In the genomic region with DNA sequence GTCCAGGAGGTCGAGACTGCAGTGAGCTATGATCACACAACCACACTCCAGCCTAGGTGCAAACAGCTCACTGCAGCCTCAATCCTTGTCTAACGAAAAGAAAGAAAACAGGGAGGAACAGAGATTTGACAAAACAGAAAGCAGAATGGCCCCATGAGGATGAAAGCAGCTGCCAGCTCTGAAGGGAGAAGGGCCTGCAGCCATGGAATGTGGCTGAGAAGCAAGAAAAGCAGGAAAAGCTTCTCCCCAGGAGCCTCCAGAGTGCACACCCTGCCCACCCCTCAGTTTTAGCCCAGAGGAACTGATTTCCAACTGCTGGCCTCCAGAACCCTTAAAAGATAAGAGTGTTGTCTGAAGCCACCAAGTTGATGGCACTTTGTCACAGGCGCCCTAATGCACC, we compare ENCODE assay signal across 9 cellular contexts. TPM values are rescaled to one million over a fixed set of nuclear protein-coding genes. Genes with fewer than 3 reads are reported as not detected.
DNase-seq lines count a peak whose midpoint lies in the region; ATAC-seq and TF ChIP-seq lines count a peak whose summit lies in the region.
"Had no signal": no experiment of that assay in that cellular context is flagged by ENCODE, and none has a peak within 500 bp of the region (broad histone marks: within the 10 kb centered on the region; RNA-seq: fewer than 3 reads in every experiment).

No MANE protein-coding gene starts in this region.

- H3K9me3 ChIP-seq in left lung (no peaks in the 10 kb centered on the region), thyroid gland (no peaks in the 10 kb centered on the region)

- H3K4me3 ChIP-seq in left lung (no peak overlapping the region), thyroid gland (replicated peaks in 1 of 3) (no peak overlapping the region)

- peaks cover 24% of the 10 kb centered on the region for H3K36me3 Mint-ChIP-seq in activated CD4-positive, alpha-beta T cell treated with anti-CD3 and anti-CD28 coated beads for 36 hours (ENCODE audit: low read depth)

- H3K4me3 Mint-ChIP-seq in activated CD4-positive, alpha-beta T cell treated with anti-CD3 and anti-CD28 coated beads for 36 hours = peak overlapping the region; percentile 56

- TF ChIP-seq POLR2A in thyroid gland (IDR thresholded peaks at IDR 0.05) = no peak

- H3K9me3 Mint-ChIP-seq in activated CD4-positive, alpha-beta T cell treated with anti-CD3 and anti-CD28 coated beads for 36 hours (ENCODE audit: low read depth) = no peaks in the 10 kb centered on the region

- ATAC-seq in activated CD4-positive, alpha-beta T cell treated with anti-CD3 and anti-CD28 coated beads for 36 hours = no peak
- ATAC-seq in left lung = no peak
- no peak for ATAC-seq in GM18519 (IDR thresholded peaks at IDR 0.05; ENCODE audit: low FRiP score, unreplicated experiment)

- DNase-seq in activated CD4-positive, alpha-beta T cell treated with anti-CD3 and anti-CD28 coated beads for 36 hours = no peak
- DNase-seq in activated CD4-positive, alpha-beta T cell treated with anti-CD3 and anti-CD28 coated beads for 1 hour = no peak
- DNase-seq in astrocyte of the hippocampus (ENCODE audit: low read depth, low spot score) = peak; percentile 34
- no peak for DNase-seq in left lung
- peak in 1 of 2 donors; percentile 31 for DNase-seq in thyroid gland
- DNase-seq in NCI-H446 treated with DMSO at 0.1 percent for 48 hours (lab: John Stamatoyannopoulos, UW) = no peak
- DNase-seq in mesenteric fat pad (ENCODE audit: low spot score) = no peak
- DNase-seq: NCI-H1048 had no signal

- H3K27ac ChIP-seq in left lung (peak overlapping the region; percentile 94 to 96), thyroid gland (peak overlapping the region; percentile 51 to 92 (median 87))

- H3K4me1 ChIP-seq in left lung (peaks cover 52 to 85% of the 10 kb centered on the region in 2 donors), thyroid gland (peaks cover 42 to 81% of the 10 kb centered on the region in 2 donors)

- H3K27me3 Mint-ChIP-seq in activated CD4-positive, alpha-beta T cell treated with anti-CD3 and anti-CD28 coated beads for 36 hours = no peaks in the 10 kb centered on the region

- peak overlapping the region; percentile 93 for H3K27ac Mint-ChIP-seq in activated CD4-positive, alpha-beta T cell treated with anti-CD3 and anti-CD28 coated beads for 36 hours

- WGBS in thyroid gland, 2 donors = 48 to 52% methylated on average over 3 of the region's 3 CpGs

- CTCF ChIA-PET in activated CD4-positive, alpha-beta T cell treated with anti-CD3 and anti-CD28 coated beads for 36 hours (lab: Charles Lee) = interaction anchor here (0.6 to 1.3 kb wide), 4 partner anchors 9 to 45 kb away, joined by 3 read pairs; no protein-coding TSS in a partner anchor

- intact Hi-C loops in activated CD4-positive, alpha-beta T cell treated with anti-CD3 and anti-CD28 coated beads for 36 hours (cut with DNase I, micrococcal nuclease) = loop anchor here in 1 of 2 experiments (5.0 kb wide), 2 partner anchors 114 to 201 kb away; a partner anchor contains a TSS
- intact Hi-C loops in left lung (cut with DNase I) = no loop called here
- intact Hi-C loops in thyroid gland (cut with DNase I) = no loop called here

- H3K36me3 ChIP-seq in left lung (peaks cover 0 to 5% of the 10 kb centered on the region in 2 donors), thyroid gland (no peaks in the 10 kb centered on the region)

- POLR2A ChIA-PET in activated CD4-positive, alpha-beta T cell treated with anti-CD3 and anti-CD28 coated beads for 36 hours (lab: Charles Lee) = interaction anchor here (0.5 to 0.6 kb wide), 4 partner anchors 10 to 90 kb away, joined by 3 to 6 read pairs (median 4); no protein-coding TSS in a partner anchor

- no peak for TF ChIP-seq CTCF in left lung (IDR thresholded peaks at IDR 0.05)
- TF ChIP-seq CTCF in thyroid gland (IDR thresholded peaks at IDR 0.05) = no peak

- peaks cover 92% of the 10 kb centered on the region for H3K4me1 Mint-ChIP-seq in activated CD4-positive, alpha-beta T cell treated with anti-CD3 and anti-CD28 coated beads for 36 hours

- H3K27me3 ChIP-seq in left lung (no peaks in the 10 kb centered on the region), thyroid gland (no peaks in the 10 kb centered on the region)

RNA-seq across cellular contexts. Expression of a gene that starts 13.0 kb away (rescaled TPM):
- total RNA-seq in activated CD4-positive, alpha-beta T cell treated with anti-CD3 and anti-CD28 coated beads for 36 hours = 10 to 100 TPM; 68.5 to 73.7 TPM
- total RNA-seq in left lung (10 to 100 TPM; 69.7 to 75.7 TPM), thyroid gland (100 to 1,000 TPM; 102 to 123 (median 116) TPM), mesenteric fat pad (79.5 TPM)

RNA-seq across cellular contexts. Expression of a gene that starts 40.1 kb away (rescaled TPM):
- total RNA-seq in activated CD4-positive, alpha-beta T cell treated with anti-CD3 and anti-CD28 coated beads for 36 hours = 10 to 100 TPM; 14.0 to 15.2 TPM
- total RNA-seq in left lung (10 to 100 TPM; 10.8 to 17.3 TPM), thyroid gland (10 to 100 TPM; 19.8 to 32.4 (median 28.4) TPM), mesenteric fat pad (20.3 TPM)
